23 cellular contexts compared by ENCODE assay signal in genomic region chr2:74462054-74462785, GRCh38. TPM values are rescaled to one million over a fixed set of nuclear protein-coding genes. Genes with fewer than 3 reads are reported as not detected.
DNase-seq lines count a peak whose midpoint lies in the region; ATAC-seq, FAIRE-seq and TF ChIP-seq lines count a peak whose summit lies in the region.
"Had no signal": no experiment of that assay in that cellular context is flagged by ENCODE, and none has a peak within 500 bp of the region (broad histone marks: within the 10 kb centered on the region; RNA-seq: fewer than 3 reads in every experiment).

No MANE protein-coding gene starts in this region.

- no peaks in the 10 kb centered on the region for H3K9me3 Mint-ChIP-seq in stimulated activated effector memory CD8-positive, alpha-beta T cell treated with anti-CD3 and anti-CD28 coated beads, Interleukin-12 subunit alpha, Interleukin-12 subunit beta, amount 100 ng/mL, for 72 hours
- H3K9me3 Mint-ChIP-seq: activated naive CD4-positive, alpha-beta T cell treated with anti-CD3 and anti-CD28 coated beads, Interleukin-2, amount 50 U/mL, for 24 hours; CD4-positive, CD25-positive, alpha-beta regulatory T cell; T-cell had no signal

- peaks cover 22 to 35% of the 10 kb centered on the region in 2 donors for H3K4me1 ChIP-seq in duodenal mucosa (ENCODE audit: control insufficient read depth in 1 of 2, insufficient read depth in 2 of 2, low read length in 2 of 2)

- no peaks in the 10 kb centered on the region for H3K36me3 Mint-ChIP-seq in T-helper 17 cell (ENCODE audit: low read depth)
- H3K36me3 Mint-ChIP-seq in stimulated activated effector memory CD8-positive, alpha-beta T cell treated with anti-CD3 and anti-CD28 coated beads, Interleukin-12 subunit alpha, Interleukin-12 subunit beta, amount 100 ng/mL, for 72 hours = peaks cover 73% of the 10 kb centered on the region
- H3K36me3 Mint-ChIP-seq: CD4-positive, CD25-positive, alpha-beta regulatory T cell had no signal

- H3K9ac ChIP-seq in duodenal mucosa (ENCODE audit: low read depth in 1 of 2, low read length in 2 of 2) = peak overlapping the region; percentile 50 to 60

- peak overlapping the region in 1 of 2 donors; percentile 53 for H3K4me3 ChIP-seq in duodenal mucosa (ENCODE audit: low read depth in 1 of 2, low read length in 2 of 2)
- H3K4me3 ChIP-seq: SJCRH30, thoracic aorta, vagina had no signal

- FAIRE-seq in GM12891 (lab: Jason Lieb, UNC) = no peak
- FAIRE-seq: GM19239 had no signal

- peak overlapping the region; percentile 72 for H3K27ac Mint-ChIP-seq in T-helper 17 cell
- H3K27ac Mint-ChIP-seq in stimulated activated effector memory CD8-positive, alpha-beta T cell treated with anti-CD3 and anti-CD28 coated beads, Interleukin-12 subunit alpha, Interleukin-12 subunit beta, amount 100 ng/mL, for 72 hours = peak overlapping the region; percentile 86
- H3K27ac Mint-ChIP-seq: T-cell had no signal

- H3K9me3 ChIP-seq in T-helper 17 cell (ENCODE audit: control insufficient read depth, low read length, poor library complexity, severe bottlenecking) (no peaks in the 10 kb centered on the region), duodenal mucosa (ENCODE audit: control insufficient read depth in 1 of 2, low read length in 2 of 2) (no peaks in the 10 kb centered on the region)
- H3K9me3 ChIP-seq: SJCRH30, thoracic aorta, vagina had no signal

- H3K27me3 ChIP-seq in duodenal mucosa (ENCODE audit: control insufficient read depth in 1 of 2, insufficient read depth in 2 of 2, low read length in 2 of 2) = no peaks in the 10 kb centered on the region
- H3K27me3 ChIP-seq: SJCRH30, vagina had no signal

- peaks cover 40% of the 10 kb centered on the region for H3K4me1 Mint-ChIP-seq in T-helper 17 cell
- H3K4me1 Mint-ChIP-seq in stimulated activated effector memory CD8-positive, alpha-beta T cell treated with anti-CD3 and anti-CD28 coated beads, Interleukin-12 subunit alpha, Interleukin-12 subunit beta, amount 100 ng/mL, for 72 hours = peaks cover 45% of the 10 kb centered on the region

- no peak for ATAC-seq in T-helper 17 cell
- ATAC-seq in stimulated activated effector memory CD8-positive, alpha-beta T cell treated with anti-CD3 and anti-CD28 coated beads, Interleukin-12 subunit alpha, Interleukin-12 subunit beta, amount 100 ng/mL, for 72 hours = no peak
- no peak for ATAC-seq in HG02938 (IDR thresholded peaks at IDR 0.05; ENCODE audit: unreplicated experiment)
- ATAC-seq: T-cell had no signal

- H3K27ac ChIP-seq in duodenal mucosa (ENCODE audit: low read depth, low read length) = no peak overlapping the region
- H3K27ac ChIP-seq: SJCRH30, thoracic aorta, vagina had no signal

- peaks cover 11 to 25% of the 10 kb centered on the region in 2 donors for H3K36me3 ChIP-seq in duodenal mucosa (ENCODE audit: control insufficient read depth in 1 of 2, insufficient read depth in 2 of 2, low read length in 2 of 2)
- H3K36me3 ChIP-seq: thoracic aorta had no signal

- no peak overlapping the region for H3K4me3 Mint-ChIP-seq in T-helper 17 cell
- peak overlapping the region; percentile 97 for H3K4me3 Mint-ChIP-seq in stimulated activated effector memory CD8-positive, alpha-beta T cell treated with anti-CD3 and anti-CD28 coated beads, Interleukin-12 subunit alpha, Interleukin-12 subunit beta, amount 100 ng/mL, for 72 hours

- TF ChIP-seq POLR2A in GM12891 (IDR thresholded peaks at IDR 0.05; ENCODE audit: low read depth, low read length) = no peak

- DNase-seq in GM12891 (ENCODE audit: insufficient read length, low spot score) (no peak), T-helper 17 cell (no peak), Kasumi-1 (lab: John Stamatoyannopoulos, UW) (no peak), SW480 (ENCODE audit: low spot score) (no peak)
- DNase-seq in stimulated activated effector memory CD8-positive, alpha-beta T cell treated with anti-CD3 and anti-CD28 coated beads, Interleukin-12 subunit alpha, Interleukin-12 subunit beta, amount 100 ng/mL, for 72 hours (ENCODE audit: low spot score in 2 of 2) = no peak
- DNase-seq: effector CD8-positive, alpha-beta T cell; EL; erythroblast; MM.1S; NCI-H146; NCI-H2171; NK-92 treated with Interleukin-12 subunit alpha and Interleukin-12 subunit beta, amount 100 ng/mL, for 24 hours; SJCRH30; stimulated activated CD4-positive, alpha-beta T cell treated with anti-CD3 and anti-CD28 coated beads, Interleukin-2, amount 100 ng/mL, for 48 hours; stimulated activated naive CD4-positive, alpha-beta T cell treated with Interleukin-2 at 50 U/mL for 16 hours; T-cell had no signal

- no peaks in the 10 kb centered on the region for H3K27me3 Mint-ChIP-seq in T-helper 17 cell
- H3K27me3 Mint-ChIP-seq: activated naive CD4-positive, alpha-beta T cell treated with anti-CD3 and anti-CD28 coated beads, Interleukin-2, amount 50 U/mL, for 24 hours; CD4-positive, CD25-positive, alpha-beta regulatory T cell; T-cell had no signal

TF ChIP-seq in GM12891, 5 proteins besides CTCF, POLR2A, EP300 and RAD21:
- TF ChIP-seq PAX5 (IDR thresholded peaks at IDR 0.05; ENCODE audit: insufficient read depth, low read length, severe bottlenecking) (no peak), POLR2AphosphoS5 (IDR thresholded peaks at IDR 0.05; ENCODE audit: low read depth, low read length) (peak; percentile 27; the same call in 1 of the 2 replicates)

RNA-seq across cellular contexts. Expression of gene MOGS, which starts 3.0 kb away (rescaled TPM):
- 31.5 TPM for polyA plus RNA-seq in GM12891 (2012; ENCODE audit: low read depth, missing spikeins)
- total RNA-seq in T-helper 17 cell = 10 to 100 TPM; 66.2 to 68.9 TPM

RNA-seq across cellular contexts. Expression of gene WBP1, which starts 4.0 kb away (rescaled TPM):
- 66.8 TPM for polyA plus RNA-seq in GM12891 (2012; ENCODE audit: low read depth, missing spikeins)
- total RNA-seq in T-helper 17 cell = 10 to 100 TPM; 61.7 to 64.2 TPM

RNA-seq across cellular contexts. Expression of gene INO80B, which starts 7.3 kb away (rescaled TPM):
- 23.3 TPM for polyA plus RNA-seq in GM12891 (2012; ENCODE audit: low read depth, missing spikeins)
- total RNA-seq in T-helper 17 cell = 10 to 100 TPM; 35.1 to 45.2 TPM

RNA-seq across cellular contexts. Expression of gene MRPL53, which starts 10.3 kb away (rescaled TPM):
- 133 TPM for polyA plus RNA-seq in GM12891 (2012; ENCODE audit: low read depth, missing spikeins)
- total RNA-seq in T-helper 17 cell = 10 to 100 TPM; 31.4 to 67.9 TPM

RNA-seq across cellular contexts. Expression of gene RTKN, which starts 20.5 kb away (rescaled TPM):
- 7.9 TPM for polyA plus RNA-seq in GM12891 (2012; ENCODE audit: low read depth, missing spikeins)
- total RNA-seq in T-helper 17 cell = under 1 TPM; 0.37 to 0.57 TPM
